ENCODE assay signal across 1 cellular context in the genomic region with DNA sequence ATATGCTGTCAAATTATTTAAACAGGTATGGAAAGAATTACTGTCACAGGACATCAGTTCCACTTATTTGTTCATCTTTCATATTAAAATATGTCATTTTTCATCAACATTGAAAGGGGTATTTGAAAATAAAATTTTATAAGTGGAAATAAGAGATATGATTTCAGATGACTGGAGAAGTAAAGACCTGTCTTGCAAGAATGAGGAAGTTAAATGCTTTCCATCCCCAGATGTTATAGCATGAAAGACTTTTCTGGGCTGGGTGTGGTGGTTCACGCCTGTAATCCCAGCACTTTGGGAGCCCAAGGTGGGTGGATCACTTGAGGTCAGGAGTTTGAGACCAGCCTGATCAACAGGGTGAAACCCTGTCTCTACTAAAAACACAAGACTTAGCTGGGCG. TPM values are rescaled to one million over a fixed set of nuclear protein-coding genes. Genes with fewer than 3 reads are reported as not detected.
"Had no signal": no experiment of that assay in that cellular context is flagged by ENCODE, and none has a peak within 500 bp of the region (broad histone marks: within the 10 kb centered on the region; RNA-seq: fewer than 3 reads in every experiment).

No MANE protein-coding gene starts in this region.

RNA-seq across cellular contexts. Expression of gene IRAK3, which starts 22.6 kb away (rescaled TPM):
- polyA plus RNA-seq: naive thymus-derived CD4-positive, alpha-beta T cell had no signal
